18 cellular contexts compared by ENCODE assay signal in the genomic region with DNA sequence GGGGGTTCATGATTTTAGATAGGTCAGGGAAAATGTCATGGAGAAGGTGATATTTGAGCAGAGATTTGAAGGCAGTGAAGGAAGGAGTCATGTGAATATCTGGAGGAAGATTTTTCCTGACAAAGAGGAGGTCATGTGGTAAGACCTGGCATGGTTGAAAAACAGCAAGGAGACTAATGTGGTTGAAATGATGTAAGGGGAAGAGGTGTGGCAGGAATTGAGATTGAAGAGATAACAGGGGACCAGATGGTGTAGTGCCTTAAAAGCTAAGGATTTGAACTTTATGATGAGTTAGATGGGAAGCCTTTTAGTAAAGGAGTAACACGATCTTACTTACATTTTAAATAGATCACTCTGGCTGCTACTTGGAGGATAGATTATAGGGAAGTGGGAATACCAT.
DNase-seq lines count a peak whose midpoint lies in the region; ATAC-seq and TF ChIP-seq lines count a peak whose summit lies in the region.
"Had no signal": no experiment of that assay in that cellular context is flagged by ENCODE, and none has a peak within 500 bp of the region (broad histone marks: within the 10 kb centered on the region; RNA-seq: fewer than 3 reads in every experiment).

No MANE protein-coding gene starts in this region.

- DNase-seq in AG09309 (ENCODE audit: low read depth) (peak; percentile 20), HCEC 1CT (peak; percentile 26), NCI-H82 (lab: John Stamatoyannopoulos, UW) (peak; percentile 41), fibroblast of villous mesenchyme (ENCODE audit: low read depth) (peak; percentile 13), Peyer's patch (no peak), amniotic stem cell (lab: John Stamatoyannopoulos, UW) (no peak), psoas muscle (no peak)
- DNase-seq: activated CD4-positive, alpha-beta T cell treated with anti-CD3 and anti-CD28 coated beads for 48 hours; activated naive CD8-positive, alpha-beta T cell treated with anti-CD3 and anti-CD28 coated beads, Interleukin-2, amount 10 ng/mL, durations not matched to agents 7 days and 5 days; CD4-positive, CD25-positive, alpha-beta regulatory T cell; foreskin melanocyte; natural killer cell; NCI-H1436 treated with DMSO at 0.1 percent for 48 hours; NCI-H345; stimulated activated CD4-positive, alpha-beta T cell treated with anti-CD3 and anti-CD28 coated beads, Interleukin-4, amount 100 ng/mL, for 1 hour had no signal

- H3K9me3 ChIP-seq in Peyer's patch (no peaks in the 10 kb centered on the region), psoas muscle (peaks cover 10% of the 10 kb centered on the region)

- H3K27ac ChIP-seq in Peyer's patch (no peak overlapping the region), psoas muscle (no peak overlapping the region)
- H3K27ac ChIP-seq: RWPE1 had no signal

- WGBS in psoas muscle, 3 donors, result 42 to 76% (median 58%) methylated on average over 1 of the region's 1 CpG

- no peak for TF ChIP-seq POLR2A in Peyer's patch (IDR thresholded peaks at IDR 0.05)

- intact Hi-C loops in psoas muscle (cut with DNase I), result no loop called here

- ATAC-seq in HG03135 (IDR thresholded peaks at IDR 0.05; ENCODE audit: unreplicated experiment) (no peak), psoas muscle (no peak)
- ATAC-seq: activated T-helper 17 cell treated with anti-CD3 and anti-CD28 coated beads, Interleukin-2, amount 50 U/mL, for 72 hours; natural killer cell had no signal

- no peaks in the 10 kb centered on the region for H3K36me3 ChIP-seq in Peyer's patch
- no peaks in the 10 kb centered on the region for H3K36me3 ChIP-seq in psoas muscle (ENCODE audit: insufficient read depth in 1 of 2, low read depth in 1 of 2)

- no peak overlapping the region for H3K4me3 ChIP-seq in AG09309 (ENCODE audit: control insufficient read depth, low read depth, low read length)
- no peak overlapping the region for H3K4me3 ChIP-seq in fibroblast of villous mesenchyme (ENCODE audit: low read depth, low read length)
- no peak overlapping the region for H3K4me3 ChIP-seq in Peyer's patch
- no peak overlapping the region for H3K4me3 ChIP-seq in psoas muscle

- H3K27me3 ChIP-seq in Peyer's patch, result no peaks in the 10 kb centered on the region
- peaks cover 0 to 5% (median 0%) of the 10 kb centered on the region in 3 donors for H3K27me3 ChIP-seq in psoas muscle (ENCODE audit: insufficient read depth in 3 of 3, low read length in 2 of 3)

- no peaks in the 10 kb centered on the region for H3K4me1 ChIP-seq in Peyer's patch
- no peaks in the 10 kb centered on the region for H3K4me1 ChIP-seq in psoas muscle

- TF ChIP-seq CTCF in AG09309 (IDR thresholded peaks at IDR 0.05; ENCODE audit: control insufficient read depth, insufficient read depth, low read depth, low read length, missing control alignments) (no peak), fibroblast of villous mesenchyme (IDR thresholded peaks at IDR 0.05; ENCODE audit: insufficient read depth, low read depth, low read length) (no peak), Peyer's patch (IDR thresholded peaks at IDR 0.05) (no peak), psoas muscle (IDR thresholded peaks at IDR 0.05) (no peak)

Comparison
In these comparisons a context has a peak if more than half of its experiments do, and no peak if none do; other contexts are left out.
1. DNase-seq: peak in AG09309 (single experiment), HCEC 1CT (single experiment), NCI-H82 (single experiment) and fibroblast of villous mesenchyme (single experiment); none in Peyer's patch (0 of 3), amniotic stem cell (single experiment) and psoas muscle (0 of 2).